In the genomic region with DNA sequence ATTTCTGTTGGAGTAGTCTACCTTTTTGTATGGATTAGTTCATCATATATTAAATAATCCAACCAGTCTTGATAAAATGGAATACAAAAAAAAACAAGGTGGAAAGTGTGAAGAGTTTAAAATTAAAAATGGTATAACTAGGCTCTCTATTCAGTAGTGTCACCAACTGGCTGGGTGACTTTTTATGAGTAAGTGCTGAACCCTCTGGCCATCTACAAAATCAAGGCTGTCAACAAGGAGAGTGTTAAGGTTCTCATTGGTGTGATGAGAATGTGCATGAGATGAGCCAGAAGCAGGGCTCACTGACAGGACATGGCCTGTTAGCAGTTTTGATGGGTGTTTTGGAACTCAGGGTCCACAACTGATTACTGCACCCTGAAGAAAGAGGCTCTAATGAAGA, we compare ENCODE assay signal across 28 cellular contexts.
A peak's percentile ranks its signal among the peaks of the same experiment; 100 is the strongest.
DNase-seq lines count a peak whose midpoint lies in the region; ATAC-seq, FAIRE-seq and TF ChIP-seq lines count a peak whose summit lies in the region.
"Had no signal": no experiment of that assay in that cellular context is flagged by ENCODE, and none has a peak within 500 bp of the region (broad histone marks: within the 10 kb centered on the region; RNA-seq: fewer than 3 reads in every experiment).

No MANE protein-coding gene starts in this region.

- no peak overlapping the region for H2AK9ac ChIP-seq in IMR-90 (replicated peaks; ENCODE audit: low read depth, low read length, poor library complexity)

- H3K4me3 ChIP-seq in IMR-90 (ENCODE audit: insufficient read depth, low read depth, low read length) (no peak overlapping the region), H1 (ENCODE audit: extremely low read depth in 1 of 4, insufficient read depth in 2 of 4, low read depth in 3 of 4, low read length in 4 of 4) (no peak overlapping the region), trophoblast cell (ENCODE audit: low read depth, low read length) (no peak overlapping the region)
- H3K4me3 ChIP-seq: BLaER1 had no signal

- TF ChIP-seq RAD21 in IMR-90 (IDR thresholded peaks at IDR 0.05; ENCODE audit: low read length) (no peak), H1 (IDR thresholded peaks at IDR 0.05 in 1 of 2, conservative IDR thresholded peaks at IDR 0.05 in 1 of 2; ENCODE audit: low read depth in 2 of 2, low read length in 2 of 2) (no peak)

- POLR2A ChIA-PET in IMR-90 (lab: Charles Lee; ENCODE audit: unreplicated experiment), result no interaction called here
- POLR2A ChIA-PET in H1 (lab: Charles Lee; ENCODE audit: partially characterized antibody), result no interaction called here

- H3K36me3 Mint-ChIP-seq in natural killer cell treated with Interleukin-12 subunit alpha and Interleukin-12 subunit beta and Interleukin-15 and Interleukin-18, amount 100 ng/mL, for 72 hours, result no peaks in the 10 kb centered on the region
- H3K36me3 Mint-ChIP-seq: CD14-positive monocyte; CD4-positive, alpha-beta memory T cell; CD4-positive, CD25-positive, alpha-beta regulatory T cell; CD8-positive, alpha-beta memory T cell had no signal

- no peak for ATAC-seq in IMR-90 (ENCODE audit: low read depth)
- ATAC-seq in esophagus mucosa, result peak; percentile 48
- no peak for ATAC-seq in natural killer cell treated with Interleukin-12 subunit alpha and Interleukin-12 subunit beta and Interleukin-15 and Interleukin-18, amount 100 ng/mL, for 72 hours
- ATAC-seq in HG02938 (IDR thresholded peaks at IDR 0.05; ENCODE audit: unreplicated experiment), result no peak
- ATAC-seq in stimulated activated naive CD8-positive, alpha-beta T cell treated with anti-CD3 and anti-CD28 coated beads, Interleukin-15, amount 100 ng/mL, for 72 hours, result no peak

- H2BK15ac ChIP-seq in IMR-90 (ENCODE audit: low read depth, low read length), result no peak overlapping the region
- no peak overlapping the region for H2BK15ac ChIP-seq in H1 (ENCODE audit: low read length)

- TF ChIP-seq POLR2A in IMR-90 (IDR thresholded peaks at IDR 0.05; ENCODE audit: low read depth, low read length) (no peak), H1 (IDR thresholded peaks at IDR 0.05; ENCODE audit: control extremely low read depth in 1 of 2, low read depth in 2 of 2, low read length in 2 of 2) (no peak)

- H3K79me1 ChIP-seq in IMR-90 (ENCODE audit: low read depth in 1 of 2, low read length in 2 of 2) (no peaks in the 10 kb centered on the region), H1 (ENCODE audit: low read depth, low read length) (no peaks in the 10 kb centered on the region), trophoblast cell (ENCODE audit: low read length) (peaks cover 5% of the 10 kb centered on the region)

- no peak overlapping the region for H3K27ac Mint-ChIP-seq in natural killer cell treated with Interleukin-12 subunit alpha and Interleukin-12 subunit beta and Interleukin-15 and Interleukin-18, amount 100 ng/mL, for 72 hours
- no peak overlapping the region for H3K27ac Mint-ChIP-seq in stimulated activated naive CD8-positive, alpha-beta T cell treated with anti-CD3 and anti-CD28 coated beads, Interleukin-15, amount 100 ng/mL, for 72 hours
- H3K27ac Mint-ChIP-seq: CD14-positive monocyte; CD4-positive, alpha-beta memory T cell; CD4-positive, CD25-positive, alpha-beta regulatory T cell; CD8-positive, alpha-beta memory T cell had no signal

- H4K91ac ChIP-seq in IMR-90 (ENCODE audit: insufficient read depth, low read depth, low read length) (no peak overlapping the region), H1 (replicated peaks; ENCODE audit: insufficient read length, low read length) (no peak overlapping the region), trophoblast cell (ENCODE audit: low read depth, low read length) (no peak overlapping the region)

- H3K9ac ChIP-seq in IMR-90 (ENCODE audit: low read depth, low read length) (no peak overlapping the region), H1 (replicated peaks in 1 of 4; ENCODE audit: extremely low read depth in 1 of 4, low read depth in 3 of 4, low read length in 3 of 4) (no peak overlapping the region), trophoblast cell (ENCODE audit: low read length) (no peak overlapping the region)
- H3K9ac ChIP-seq: BLaER1 had no signal

- H3K4me3 Mint-ChIP-seq in natural killer cell treated with Interleukin-12 subunit alpha and Interleukin-12 subunit beta and Interleukin-15 and Interleukin-18, amount 100 ng/mL, for 72 hours, result no peak overlapping the region
- no peak overlapping the region for H3K4me3 Mint-ChIP-seq in stimulated activated naive CD8-positive, alpha-beta T cell treated with anti-CD3 and anti-CD28 coated beads, Interleukin-15, amount 100 ng/mL, for 72 hours
- H3K4me3 Mint-ChIP-seq: CD14-positive monocyte; CD4-positive, alpha-beta memory T cell; CD4-positive, CD25-positive, alpha-beta regulatory T cell; CD8-positive, alpha-beta memory T cell had no signal

- no peak overlapping the region for H4K12ac ChIP-seq in trophoblast cell (ENCODE audit: low read depth, low read length)

- H2BK20ac ChIP-seq in IMR-90 (ENCODE audit: low read depth, low read length), result no peak overlapping the region
- no peak overlapping the region for H2BK20ac ChIP-seq in H1 (ENCODE audit: low read length)

- no peak overlapping the region for H4K5ac ChIP-seq in IMR-90 (ENCODE audit: low read depth, low read length)
- no peak overlapping the region for H4K5ac ChIP-seq in H1 (ENCODE audit: insufficient read length, low read depth, low read length)

- H2BK12ac ChIP-seq in H1 (ENCODE audit: low read depth, low read length) (peak overlapping the region; percentile 62; the same call in 1 of the 2 replicates), trophoblast cell (ENCODE audit: low read length) (peak overlapping the region; percentile 19)

- dilution Hi-C loops in IMR-90 (cut with HindIII; ENCODE audit: low sequenced_read_pairs, unreplicated experiment), result no loop called here

- BruUV-seq in IMR-90 (replicated peaks; lab: Mats Ljungman, UMichigan), result no TSS peak

- no peak overlapping the region for H3K23ac ChIP-seq in IMR-90 (ENCODE audit: low read depth, low read length)
- no peak overlapping the region for H3K23ac ChIP-seq in H1 (ENCODE audit: insufficient read length)
- H3K23ac ChIP-seq in trophoblast cell (ENCODE audit: low read length), result no peak overlapping the region

- DNase-seq in IMR-90 (no peak), H1 (ENCODE audit: low read depth in 1 of 2, low spot score in 2 of 2) (no peak), trophoblast cell (peak; percentile 53 to 74), GDM1 (lab: John Stamatoyannopoulos, UW) (no peak)
- no peak for DNase-seq in natural killer cell treated with Interleukin-12 subunit alpha and Interleukin-12 subunit beta and Interleukin-15 and Interleukin-18, amount 100 ng/mL, for 72 hours (ENCODE audit: low spot score)
- DNase-seq in stimulated activated naive CD8-positive, alpha-beta T cell treated with anti-CD3 and anti-CD28 coated beads, Interleukin-15, amount 100 ng/mL, for 72 hours, result no peak
- DNase-seq: 8988T; ACHN; BE2C; C1 segment of cervical spinal cord; CD4-positive, alpha-beta memory T cell; CD4-positive, CD25-positive, alpha-beta regulatory T cell; CD8-positive, alpha-beta memory T cell; COR-L47; DMS 273 treated with DMSO at 0.1 percent for 48 hours; DMS153; DMS53; DMS79; DND-41; EL; GF-D8 had no signal

- H3K27me3 ChIP-seq in IMR-90 (ENCODE audit: control insufficient read depth, insufficient read depth, low read length) (no peaks in the 10 kb centered on the region), H1 (replicated peaks in 1 of 4; ENCODE audit: control insufficient read depth in 3 of 4, extremely low read depth in 1 of 4, insufficient read depth in 3 of 4, low read length in 3 of 4) (no peaks in the 10 kb centered on the region), trophoblast cell (ENCODE audit: insufficient read depth, low read length) (no peaks in the 10 kb centered on the region)
- H3K27me3 ChIP-seq: BE2C, BLaER1 had no signal

- peaks cover 3% of the 10 kb centered on the region; the same call in 1 of the 2 replicates for H3K4me1 ChIP-seq in IMR-90 (ENCODE audit: control insufficient read depth, insufficient read depth, low read length)
- peaks cover 0 to 3% (median 0%) of the 10 kb centered on the region in 4 experiments; a peak in 1 of 7 replicates for H3K4me1 ChIP-seq in H1 (replicated peaks in 1 of 4; ENCODE audit: control insufficient read depth in 3 of 4, insufficient read depth in 4 of 4, low read length in 3 of 4)
- H3K4me1 ChIP-seq in trophoblast cell (ENCODE audit: control insufficient read depth in 1 of 2, insufficient read depth in 2 of 2, low read length in 2 of 2), result peaks cover 0 to 5% of the 10 kb centered on the region in 2 experiments
- H3K4me1 ChIP-seq: BE2C, BLaER1 had no signal

- H3K36me3 ChIP-seq in IMR-90 (ENCODE audit: control insufficient read depth, insufficient read depth, low read length), result no peaks in the 10 kb centered on the region
- H3K36me3 ChIP-seq in H1 (ENCODE audit: control insufficient read depth in 2 of 4, insufficient read depth in 4 of 4, low read length in 3 of 4), result no peaks in the 10 kb centered on the region
- H3K36me3 ChIP-seq in trophoblast cell (ENCODE audit: control insufficient read depth in 1 of 2, insufficient read depth in 2 of 2, low read length in 2 of 2), result no peaks in the 10 kb centered on the region
- H3K36me3 ChIP-seq: BE2C, BLaER1 had no signal

- intact Hi-C loops in IMR-90 (cut with micrococcal nuclease), result no loop called here

- no peak overlapping the region; the same call in 1 of the 2 replicates for H3K14ac ChIP-seq in IMR-90 (replicated peaks; ENCODE audit: low read depth, low read length)
- no peak overlapping the region for H3K14ac ChIP-seq in H1 (ENCODE audit: insufficient read length)
- no peak overlapping the region for H3K14ac ChIP-seq in trophoblast cell (ENCODE audit: low read length)

- H2AFZ ChIP-seq in IMR-90 (replicated peaks; ENCODE audit: low read length, poor library complexity) (no peak overlapping the region), H1 (ENCODE audit: low read length) (no peak overlapping the region), trophoblast cell (ENCODE audit: insufficient read depth, low read length, poor library complexity) (no peak overlapping the region)

- H3K79me2 ChIP-seq in H1 (ENCODE audit: control insufficient read depth in 1 of 2, insufficient read depth in 2 of 2, low read length in 2 of 2), result no peaks in the 10 kb centered on the region
- no peaks in the 10 kb centered on the region for H3K79me2 ChIP-seq in trophoblast cell (ENCODE audit: control insufficient read depth, insufficient read depth, low read length, poor library complexity)

- H3K18ac ChIP-seq in IMR-90 (ENCODE audit: low read depth, low read length), result no peak overlapping the region
- no peak overlapping the region for H3K18ac ChIP-seq in H1 (ENCODE audit: extremely low read depth, low read length)
- H3K18ac ChIP-seq in trophoblast cell (ENCODE audit: low read length), result no peak overlapping the region

- no peak for FAIRE-seq in H1 (lab: Jason Lieb, UNC)
- FAIRE-seq: A204.1, GM12891, GM19239 had no signal

- CTCF ChIA-PET in IMR-90 (lab: Yijun Ruan, JAX) (no interaction called here), H1 (lab: Charles Lee; ENCODE audit: partially characterized antibody) (no interaction called here)

- H2AK5ac ChIP-seq in IMR-90 (ENCODE audit: low read depth, low read length) (0 out of 2 replicates have a peak overlapping the region, but pooled peaks have one; percentile 8), H1 (ENCODE audit: low read depth, low read length) (no peak overlapping the region), trophoblast cell (ENCODE audit: low read length) (no peak overlapping the region)

- H4K8ac ChIP-seq in IMR-90 (ENCODE audit: low read depth in 2 of 2, low read length in 2 of 2), result no peak overlapping the region
- H4K8ac ChIP-seq in H1 (ENCODE audit: extremely low read depth, insufficient read depth, low read length), result no peak overlapping the region
- H4K8ac ChIP-seq in trophoblast cell (ENCODE audit: low read depth, low read length), result no peak overlapping the region

- H3K23me2 ChIP-seq in H1 (ENCODE audit: low read depth, low read length), result 0 out of 2 replicates have a peak, but pooled peaks cover 1% of the 10 kb centered on the region

- TF ChIP-seq CTCF in IMR-90 (conservative IDR thresholded peaks at IDR 0.05; ENCODE audit: low read depth, low read length) (no peak), H1 (IDR thresholded peaks at IDR 0.05; ENCODE audit: control extremely low read depth in 1 of 3, insufficient read depth in 1 of 3, low read depth in 1 of 3, low read length in 3 of 3) (no peak)

- H3K4me1 Mint-ChIP-seq in natural killer cell treated with Interleukin-12 subunit alpha and Interleukin-12 subunit beta and Interleukin-15 and Interleukin-18, amount 100 ng/mL, for 72 hours (ENCODE audit: low read depth in 2 of 2), result no peaks in the 10 kb centered on the region
- H3K4me1 Mint-ChIP-seq in stimulated activated naive CD8-positive, alpha-beta T cell treated with anti-CD3 and anti-CD28 coated beads, Interleukin-15, amount 100 ng/mL, for 72 hours, result no peaks in the 10 kb centered on the region
- H3K4me1 Mint-ChIP-seq: CD14-positive monocyte; CD4-positive, alpha-beta memory T cell; CD4-positive, CD25-positive, alpha-beta regulatory T cell; CD8-positive, alpha-beta memory T cell had no signal

- no peak overlapping the region for H3K4ac ChIP-seq in IMR-90 (ENCODE audit: low read depth, low read length)
- no peak overlapping the region for H3K4ac ChIP-seq in H1 (replicated peaks; ENCODE audit: insufficient read length, low read depth, low read length)
- H3K4ac ChIP-seq in trophoblast cell (ENCODE audit: low read depth, low read length), result no peak overlapping the region

- H3K4me2 ChIP-seq in IMR-90 (ENCODE audit: low read depth, low read length) (no peak overlapping the region), H1 (ENCODE audit: insufficient read depth in 1 of 2, low read depth in 2 of 2, low read length in 2 of 2) (no peak overlapping the region), trophoblast cell (ENCODE audit: low read length) (no peak overlapping the region)
- H3K4me2 ChIP-seq: BLaER1 had no signal

- peaks cover 5% of the 10 kb centered on the region; the same call in 1 of the 2 replicates for H3K9me1 ChIP-seq in IMR-90 (ENCODE audit: insufficient read depth, low read length)

- H3K27ac ChIP-seq in IMR-90 (ENCODE audit: insufficient read depth, low read length) (no peak overlapping the region), H1 (ENCODE audit: low read depth, low read length) (no peak overlapping the region), trophoblast cell (ENCODE audit: low read depth, low read length) (no peak overlapping the region)
- H3K27ac ChIP-seq: BLaER1 had no signal

- no peak overlapping the region for H3K56ac ChIP-seq in IMR-90 (ENCODE audit: extremely low read depth, insufficient read depth, low read length)
- no peak overlapping the region for H3K56ac ChIP-seq in H1 (replicated peaks; ENCODE audit: insufficient read length, low read depth, low read length)

- TF ChIP-seq EP300 in H1 (IDR thresholded peaks at IDR 0.05; ENCODE audit: borderline replicate concordance in 1 of 2, low read depth in 2 of 2, low read length in 2 of 2), result no peak

- H2BK120ac ChIP-seq in IMR-90 (ENCODE audit: low read depth, low read length), result no peak overlapping the region
- H2BK120ac ChIP-seq in H1 (replicated peaks; ENCODE audit: low read depth, low read length), result no peak overlapping the region
- H2BK120ac ChIP-seq in trophoblast cell (ENCODE audit: insufficient read depth, low read length, poor library complexity), result no peak overlapping the region

- H3K27me3 Mint-ChIP-seq in natural killer cell treated with Interleukin-12 subunit alpha and Interleukin-12 subunit beta and Interleukin-15 and Interleukin-18, amount 100 ng/mL, for 72 hours, result no peaks in the 10 kb centered on the region
- H3K27me3 Mint-ChIP-seq in stimulated activated naive CD8-positive, alpha-beta T cell treated with anti-CD3 and anti-CD28 coated beads, Interleukin-15, amount 100 ng/mL, for 72 hours, result no peaks in the 10 kb centered on the region
- H3K27me3 Mint-ChIP-seq: CD4-positive, alpha-beta memory T cell; CD4-positive, CD25-positive, alpha-beta regulatory T cell; CD8-positive, alpha-beta memory T cell had no signal

- H3K9me3 Mint-ChIP-seq in natural killer cell treated with Interleukin-12 subunit alpha and Interleukin-12 subunit beta and Interleukin-15 and Interleukin-18, amount 100 ng/mL, for 72 hours, result peaks cover 15% of the 10 kb centered on the region
- no peaks in the 10 kb centered on the region for H3K9me3 Mint-ChIP-seq in stimulated activated naive CD8-positive, alpha-beta T cell treated with anti-CD3 and anti-CD28 coated beads, Interleukin-15, amount 100 ng/mL, for 72 hours

- H2BK5ac ChIP-seq in IMR-90 (ENCODE audit: low read depth, low read length, poor library complexity, severe bottlenecking), result no peak overlapping the region
- no peak overlapping the region for H2BK5ac ChIP-seq in H1 (ENCODE audit: low read depth, low read length)
- no peak overlapping the region for H2BK5ac ChIP-seq in trophoblast cell (ENCODE audit: low read depth, low read length, poor library complexity)

- H3K9me3 ChIP-seq in IMR-90 (ENCODE audit: control insufficient read depth, insufficient read depth, low read length) (no peaks in the 10 kb centered on the region), H1 (ENCODE audit: insufficient read depth in 2 of 2, low read depth in 1 of 2, low read length in 1 of 2) (no peaks in the 10 kb centered on the region), trophoblast cell (ENCODE audit: insufficient read depth, low read depth, low read length) (no peaks in the 10 kb centered on the region)
- H3K9me3 ChIP-seq: BE2C, BLaER1 had no signal

- H4K20me1 ChIP-seq in IMR-90 (ENCODE audit: insufficient read depth, low read length) (no peaks in the 10 kb centered on the region), H1 (replicated peaks in 1 of 2; ENCODE audit: control insufficient read depth in 1 of 2, insufficient read depth in 2 of 2, low read length in 2 of 2) (no peaks in the 10 kb centered on the region)
- H4K20me1 ChIP-seq: BLaER1 had no signal

- in situ Hi-C loops in IMR-90 (cut with MboI; ENCODE audit: low sequenced_read_pairs), result no loop called here

Comparison
In these comparisons a context has a peak if more than half of its experiments do, and no peak if none do; other contexts are left out.
1. DNase-seq: peak in trophoblast cell (2 of 2); none in IMR-90 (single experiment), H1 (0 of 2), GDM1 (single experiment), natural killer cell treated with Interleukin-12 subunit alpha and Interleukin-12 subunit beta and Interleukin-15 and Interleukin-18, amount 100 ng/mL, for 72 hours (single experiment) and stimulated activated naive CD8-positive, alpha-beta T cell treated with anti-CD3 and anti-CD28 coated beads, Interleukin-15, amount 100 ng/mL, for 72 hours (0 of 2).